Comparison of ENCODE assay signal across 15 cellular contexts in the genomic region with DNA sequence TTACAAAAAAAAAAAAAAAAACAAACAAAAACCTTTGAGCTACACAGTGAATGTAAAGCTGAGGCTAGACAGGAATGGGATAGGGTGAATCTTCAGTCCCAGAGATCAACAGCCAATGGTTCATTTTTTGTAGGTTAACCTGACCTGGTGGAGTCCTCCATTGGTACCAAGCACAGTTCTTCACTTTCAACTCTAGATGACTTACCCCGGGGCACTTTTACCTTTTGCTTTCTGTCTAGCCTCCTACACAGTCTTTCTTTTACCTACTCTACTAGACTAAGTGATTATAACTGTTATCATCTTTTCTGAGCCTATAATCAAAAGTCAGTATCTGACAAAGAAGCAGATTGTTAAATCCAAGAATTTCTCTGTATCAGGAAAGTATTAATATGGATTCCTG. TPM values are rescaled to one million over a fixed set of nuclear protein-coding genes. Genes with fewer than 3 reads are reported as not detected.
DNase-seq lines count a peak whose midpoint lies in the region; ATAC-seq and TF ChIP-seq lines count a peak whose summit lies in the region.
"Had no signal": no experiment of that assay in that cellular context is flagged by ENCODE, and none has a peak within 500 bp of the region (broad histone marks: within the 10 kb centered on the region; RNA-seq: fewer than 3 reads in every experiment).

No MANE protein-coding gene starts in this region.

- peaks cover 9% of the 10 kb centered on the region for H3K36me3 Mint-ChIP-seq in activated naive CD4-positive, alpha-beta T cell treated with anti-CD3 and anti-CD28 coated beads, Interleukin-2, amount 50 U/mL, for 24 hours

- H3K9ac ChIP-seq in duodenal mucosa (ENCODE audit: low read depth in 1 of 2, low read length in 2 of 2): no peak overlapping the region

- peaks cover 13 to 18% of the 10 kb centered on the region in 2 donors for H3K27me3 ChIP-seq in duodenal mucosa (ENCODE audit: control insufficient read depth in 1 of 2, insufficient read depth in 2 of 2, low read length in 2 of 2)

- H3K9me3 ChIP-seq in duodenal mucosa (ENCODE audit: control insufficient read depth in 1 of 2, low read length in 2 of 2): no peaks in the 10 kb centered on the region
- H3K9me3 ChIP-seq: tibial nerve had no signal

- H3K27me3 Mint-ChIP-seq in activated naive CD4-positive, alpha-beta T cell treated with anti-CD3 and anti-CD28 coated beads, Interleukin-2, amount 50 U/mL, for 24 hours: no peaks in the 10 kb centered on the region

- H3K36me3 ChIP-seq in duodenal mucosa (ENCODE audit: control insufficient read depth in 1 of 2, insufficient read depth in 2 of 2, low read length in 2 of 2): no peaks in the 10 kb centered on the region
- H3K36me3 ChIP-seq: Peyer's patch, tibial nerve had no signal

- DNase-seq in activated naive CD4-positive, alpha-beta T cell treated with Interleukin-2 at 50 U/mL for 16 hours: no peak
- DNase-seq in cardiac septum (ENCODE audit: low spot score) (no peak), SIG-M5 treated with dmso at 0.1 percent for 504 hours (lab: John Stamatoyannopoulos, UW; ENCODE audit: unreplicated experiment) (no peak), ecto neural progenitor cell (ENCODE audit: low spot score) (no peak)
- DNase-seq: activated gamma-delta T cell; NCI-H2081; NCI-H526; Peyer's patch; right cardiac atrium; stimulated activated CD4-positive, alpha-beta T cell treated with anti-CD3 and anti-CD28 coated beads, Interleukin-2, amount 100 ng/mL, for 48 hours had no signal

- H3K4me3 ChIP-seq in WI38 (ENCODE audit: low read depth, low read length) (peak overlapping the region; percentile 35; the same call in 1 of the 2 replicates), duodenal mucosa (ENCODE audit: low read depth in 1 of 2, low read length in 2 of 2) (peak overlapping the region; percentile 4 to 37)
- H3K4me3 ChIP-seq: tibial nerve had no signal

- peak overlapping the region; percentile 76 for H3K27ac Mint-ChIP-seq in activated naive CD4-positive, alpha-beta T cell treated with anti-CD3 and anti-CD28 coated beads, Interleukin-2, amount 50 U/mL, for 24 hours

- H3K9me3 Mint-ChIP-seq in activated naive CD4-positive, alpha-beta T cell treated with anti-CD3 and anti-CD28 coated beads, Interleukin-2, amount 50 U/mL, for 24 hours: no peaks in the 10 kb centered on the region

- H3K4me3 Mint-ChIP-seq in activated naive CD4-positive, alpha-beta T cell treated with anti-CD3 and anti-CD28 coated beads, Interleukin-2, amount 50 U/mL, for 24 hours: peak overlapping the region; percentile 87

- ATAC-seq in GM21825 (IDR thresholded peaks at IDR 0.05; ENCODE audit: unreplicated experiment): no peak
- ATAC-seq: right cardiac atrium had no signal

- H3K27ac ChIP-seq in duodenal mucosa (ENCODE audit: low read depth, low read length): no peak overlapping the region
- H3K27ac ChIP-seq: tibial nerve had no signal

- TF ChIP-seq CTCF in WI38 (IDR thresholded peaks at IDR 0.05; ENCODE audit: low read depth, low read length): no peak

- H3K4me1 Mint-ChIP-seq in activated naive CD4-positive, alpha-beta T cell treated with anti-CD3 and anti-CD28 coated beads, Interleukin-2, amount 50 U/mL, for 24 hours: peaks cover 71% of the 10 kb centered on the region

- intact Hi-C loops in cardiac septum (cut with DNase I): no loop called here

- H3K4me1 ChIP-seq in duodenal mucosa (ENCODE audit: control insufficient read depth in 1 of 2, insufficient read depth in 2 of 2, low read length in 2 of 2): peaks cover 4 to 10% of the 10 kb centered on the region in 2 donors

RNA-seq across cellular contexts. Expression of gene ANXA2R, which starts 50.9 kb away (rescaled TPM):
- total RNA-seq in cardiac septum: 1.2 TPM
